25 cellular contexts compared by ENCODE assay signal in genomic region chr15:38904298-38904697, GRCh38.
"Had no signal": no experiment of that assay in that cellular context is flagged by ENCODE, and none has a peak within 500 bp of the region (broad histone marks: within the 10 kb centered on the region; RNA-seq: fewer than 3 reads in every experiment).

No MANE protein-coding gene starts in this region.

- H3K9ac ChIP-seq: SK-N-SH had no signal

- ATAC-seq: activated CD4-positive, CD25-positive, alpha-beta regulatory T cell treated with anti-CD3 and anti-CD28 coated beads, Interleukin-2, amount 50 U/mL, for 24 hours; activated CD8-positive, alpha-beta memory T cell treated with anti-CD3 and anti-CD28 coated beads, Interleukin-2, amount 10 ng/mL, durations not matched to agents 7 days and 5 days; activated naive CD8-positive, alpha-beta T cell treated with anti-CD3 and anti-CD28 coated beads, Interleukin-2, amount 50 U/mL, for 24 hours; Panc1 had no signal

- H3K4me2 ChIP-seq: SK-N-SH had no signal

- H3K27ac ChIP-seq: SJCRH30 had no signal

- H3K27me3 ChIP-seq: SJCRH30 had no signal

- H3K4me3 ChIP-seq: SJCRH30 had no signal

- FAIRE-seq: bronchial epithelial cell, TTC549 had no signal

- DNase-seq: activated CD4-positive, alpha-beta memory T cell treated with anti-CD3 and anti-CD28 coated beads, Interleukin-2, amount 10 ng/mL, durations not matched to agents 7 days and 5 days; activated CD4-positive, alpha-beta T cell treated with anti-CD3 and anti-CD28 coated beads for 4 hours; activated CD8-positive, alpha-beta memory T cell treated with anti-CD3 and anti-CD28 coated beads for 24 hours; activated CD8-positive, alpha-beta memory T cell treated with anti-CD3 and anti-CD28 coated beads, Interleukin-2, amount 10 ng/mL, durations not matched to agents 7 days and 5 days; activated CD8-positive, alpha-beta memory T cell treated with anti-CD3 and anti-CD28 coated beads, Interleukin-2, amount 50 U/mL, for 48 hours; activated effector memory CD4-positive, alpha-beta T cell treated with Interleukin-2 at 50 U/mL for 16 hours; activated naive CD4-positive, alpha-beta T cell treated with anti-CD3 and anti-CD28 coated beads, Interleukin-2, amount 10 ng/mL, durations not matched to agents 7 days and 5 days; activated naive CD8-positive, alpha-beta T cell treated with anti-CD3 and anti-CD28 coated beads, Interleukin-2, amount 50 U/mL, for 24 hours; activated T-cell treated with anti-CD3 and anti-CD28 coated beads, Interleukin-2, amount 50 U/mL, for 48 hours; anterior cingulate cortex; Karpas-422; KBM-7; NCI-H1105; NCI-H1417 treated with DMSO at 0.1 percent for 48 hours; NCI-H187 treated with DMSO at 0.1 percent for 48 hours; NCI-H2081; NCI-H345; NCI-H524 treated with DMSO at 0.1 percent for 48 hours; SHP77; SJCRH30; SK-N-SH had no signal

- H3K36me3 ChIP-seq: SJCRH30 had no signal
